ENCODE assay signal across 8 cellular contexts in the genomic region with DNA sequence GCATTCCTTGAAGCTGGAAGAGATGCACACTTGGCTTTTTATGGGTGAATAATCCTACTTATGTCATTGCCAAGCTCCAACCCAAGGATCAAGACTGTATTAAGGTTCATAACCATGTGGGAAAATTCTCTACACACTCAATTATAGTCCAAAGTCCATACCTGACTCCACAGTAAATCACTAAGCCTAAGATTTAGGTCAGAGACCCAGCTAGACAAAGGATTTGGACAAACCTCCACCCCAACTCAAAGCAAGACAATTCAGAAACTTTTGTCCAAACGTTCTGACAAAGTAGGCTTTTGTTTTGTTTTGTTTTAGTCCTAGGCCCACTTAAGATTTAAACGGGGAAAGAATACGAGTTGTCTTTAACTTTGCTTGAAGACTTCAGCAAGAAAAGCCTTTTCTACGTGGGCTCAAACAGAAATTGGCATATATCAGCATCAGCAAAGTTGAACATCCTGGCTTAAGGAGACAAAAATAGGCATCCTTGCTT. TPM values are rescaled to one million over a fixed set of nuclear protein-coding genes. Genes with fewer than 3 reads are reported as not detected.
DNase-seq lines count a peak whose midpoint lies in the region; ATAC-seq and TF ChIP-seq lines count a peak whose summit lies in the region.

No MANE protein-coding gene starts in this region.

- DNase-seq in neural crest cell (ENCODE audit: low read depth, low spot score) (no peak), NCI-H146 (lab: John Stamatoyannopoulos, UW) (no peak), CD1c-positive myeloid dendritic cell (ENCODE audit: extremely low spot score) (no peak), amygdala (lab: John Stamatoyannopoulos, UW) (no peak)

- H3K27me3 Mint-ChIP-seq in dendritic cell treated with granulocyte-macrophage colony-stimulating factor and Interleukin-4, amounts not matched to agents 40 ng/mL and 50 ng/mL, for 4 days, result no peaks in the 10 kb centered on the region
- H3K27me3 Mint-ChIP-seq in neural crest cell (ENCODE audit: low read depth), result no peaks in the 10 kb centered on the region

- no peak for ATAC-seq in GM21360 (IDR thresholded peaks at IDR 0.05; ENCODE audit: unreplicated experiment)

- H3K4me3 Mint-ChIP-seq in dendritic cell treated with granulocyte-macrophage colony-stimulating factor and Interleukin-4, amounts not matched to agents 40 ng/mL and 50 ng/mL, for 4 days, result peak overlapping the region; percentile 99
- H3K4me3 Mint-ChIP-seq in neural crest cell, result peak overlapping the region; percentile 87

- peaks cover 46% of the 10 kb centered on the region for H3K79me2 ChIP-seq in Loucy (ENCODE audit: insufficient read depth, low read length)

- no peak overlapping the region for H2AFZ ChIP-seq in Loucy (ENCODE audit: low read length)

- no peaks in the 10 kb centered on the region for H3K9me2 ChIP-seq in Loucy (replicated peaks; ENCODE audit: low read depth, low read length)

- H3K4me2 ChIP-seq in BLaER1 treated with 17β-estradiol and CSF1 and Interleukin-3, amounts not matched to agents 10 nM and 100 nM, result peak overlapping the region; percentile 77 to 98 (median 87)
- peak overlapping the region; percentile 85 for H3K4me2 ChIP-seq in Loucy (ENCODE audit: low read depth, low read length, poor library complexity, severe bottlenecking)

- TF ChIP-seq CTCF in Loucy (conservative IDR thresholded peaks at IDR 0.05; ENCODE audit: low read length) (no peak), neural crest cell (conservative IDR thresholded peaks at IDR 0.05) (no peak)

- peaks cover 44% of the 10 kb centered on the region for H3K4me1 Mint-ChIP-seq in dendritic cell treated with granulocyte-macrophage colony-stimulating factor and Interleukin-4, amounts not matched to agents 40 ng/mL and 50 ng/mL, for 4 days (ENCODE audit: low read depth)
- H3K4me1 Mint-ChIP-seq in neural crest cell, result peaks cover 48% of the 10 kb centered on the region

- H3K36me3 ChIP-seq in BLaER1 treated with 17β-estradiol and CSF1 and Interleukin-3, amounts not matched to agents 10 nM and 100 nM, result peaks cover 0 to 30% (median 20%) of the 10 kb centered on the region in 11 experiments; a peak in 13 of 22 replicates
- H3K36me3 ChIP-seq in Loucy (ENCODE audit: insufficient read depth, low read length), result no peaks in the 10 kb centered on the region

- no peaks in the 10 kb centered on the region for H3K9me3 Mint-ChIP-seq in dendritic cell treated with granulocyte-macrophage colony-stimulating factor and Interleukin-4, amounts not matched to agents 40 ng/mL and 50 ng/mL, for 4 days
- no peaks in the 10 kb centered on the region for H3K9me3 Mint-ChIP-seq in neural crest cell

- intact Hi-C loops in dendritic cell treated with granulocyte-macrophage colony-stimulating factor and Interleukin-4, amounts not matched to agents 40 ng/mL and 50 ng/mL, for 4 days (cut with micrococcal nuclease), result loop anchor here (2.0 to 5.0 kb wide), 2 partner anchors 40 to 94 kb away; no protein-coding TSS in a partner anchor

- H3K27ac Mint-ChIP-seq in dendritic cell treated with granulocyte-macrophage colony-stimulating factor and Interleukin-4, amounts not matched to agents 40 ng/mL and 50 ng/mL, for 4 days, result peak overlapping the region; percentile 98
- H3K27ac Mint-ChIP-seq in neural crest cell (ENCODE audit: unreplicated experiment), result no peak overlapping the region

- peaks cover 25% of the 10 kb centered on the region for H3K36me3 Mint-ChIP-seq in dendritic cell treated with granulocyte-macrophage colony-stimulating factor and Interleukin-4, amounts not matched to agents 40 ng/mL and 50 ng/mL, for 4 days (ENCODE audit: low read depth)
- H3K36me3 Mint-ChIP-seq in neural crest cell (ENCODE audit: low read depth), result no peaks in the 10 kb centered on the region

- H3K4me3 ChIP-seq in BLaER1 treated with 17β-estradiol and CSF1 and Interleukin-3, amounts not matched to agents 10 nM and 100 nM, result peak overlapping the region; percentile 83 to 99 (median 96)
- H3K4me3 ChIP-seq in Loucy (ENCODE audit: low read length, poor library complexity, severe bottlenecking), result peak overlapping the region; percentile 88

- H3K27me3 ChIP-seq in BLaER1 treated with 17β-estradiol and CSF1 and Interleukin-3, amounts not matched to agents 10 nM and 100 nM, result no peaks in the 10 kb centered on the region
- no peaks in the 10 kb centered on the region for H3K27me3 ChIP-seq in Loucy (ENCODE audit: insufficient read depth, low read length, poor library complexity, severe bottlenecking)

- peaks cover 41 to 63% (median 57%) of the 10 kb centered on the region in 10 experiments for H3K4me1 ChIP-seq in BLaER1 treated with 17β-estradiol and CSF1 and Interleukin-3, amounts not matched to agents 10 nM and 100 nM
- peaks cover 48% of the 10 kb centered on the region for H3K4me1 ChIP-seq in Loucy (ENCODE audit: insufficient read depth, low read length, poor library complexity, severe bottlenecking)

- peaks cover 0 to 53% (median 25%) of the 10 kb centered on the region in 11 experiments; a peak in 11 of 22 replicates for H4K20me1 ChIP-seq in BLaER1 treated with 17β-estradiol and CSF1 and Interleukin-3, amounts not matched to agents 10 nM and 100 nM
- peaks cover 7% of the 10 kb centered on the region for H4K20me1 ChIP-seq in Loucy (ENCODE audit: insufficient read depth, low read length, poor library complexity, severe bottlenecking)

- H3K9ac ChIP-seq in BLaER1 treated with 17β-estradiol and CSF1 and Interleukin-3, amounts not matched to agents 10 nM and 100 nM, result peak overlapping the region; percentile 89 to 98 (median 94)
- peak overlapping the region; percentile 81 for H3K9ac ChIP-seq in Loucy (ENCODE audit: low read depth, low read length, poor library complexity, severe bottlenecking)

- H3F3A ChIP-seq in Loucy (ENCODE audit: low read depth), result no peaks in the 10 kb centered on the region

- peak overlapping the region; percentile 11 to 96 (median 91); a peak in 20 of 22 replicates for H3K27ac ChIP-seq in BLaER1 treated with 17β-estradiol and CSF1 and Interleukin-3, amounts not matched to agents 10 nM and 100 nM

- H3K9me3 ChIP-seq in BLaER1 treated with 17β-estradiol and CSF1 and Interleukin-3, amounts not matched to agents 10 nM and 100 nM (replicated peaks in 1 of 11), result no peaks in the 10 kb centered on the region
- no peaks in the 10 kb centered on the region for H3K9me3 ChIP-seq in Loucy (ENCODE audit: insufficient read depth, low read depth, low read length)

RNA-seq across cellular contexts. Expression of a gene that starts 1.7 kb away (rescaled TPM):
- total RNA-seq in neural crest cell, result 22.2 and 23.3 TPM in 2 replicates
